ENCODE assay signal across 17 cellular contexts in the genomic region with DNA sequence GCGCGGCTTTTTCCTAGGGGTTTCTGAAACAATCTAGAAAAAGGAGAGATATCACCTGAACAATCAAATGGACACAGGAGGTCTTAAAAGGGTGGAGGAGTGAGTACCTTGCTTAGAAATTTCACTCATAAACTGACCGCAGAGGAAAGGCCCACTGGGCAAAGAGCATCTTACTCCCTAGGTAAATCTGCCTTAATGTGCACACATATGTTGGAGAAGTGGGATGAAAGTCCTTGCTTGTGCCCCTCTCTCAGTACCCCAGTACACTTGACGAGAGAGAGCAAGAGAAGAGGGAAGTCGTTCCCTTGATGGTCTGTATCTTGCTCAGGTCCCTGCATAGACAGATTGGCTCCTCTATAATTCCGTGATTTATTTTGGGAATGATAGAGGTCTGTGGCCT. TPM values are rescaled to one million over a fixed set of nuclear protein-coding genes. Genes with fewer than 3 reads are reported as not detected.
DNase-seq lines count a peak whose midpoint lies in the region; ATAC-seq and TF ChIP-seq lines count a peak whose summit lies in the region.
"Had no signal": no experiment of that assay in that cellular context is flagged by ENCODE, and none has a peak within 500 bp of the region (broad histone marks: within the 10 kb centered on the region; RNA-seq: fewer than 3 reads in every experiment).

No MANE protein-coding gene starts in this region.

- DNase-seq in activated CD4-positive, alpha-beta T cell treated with anti-CD3 and anti-CD28 coated beads, Interleukin-2, amount 10 ng/mL, durations not matched to agents 7 days and 5 days = no peak
- no peak for DNase-seq in activated CD4-positive, alpha-beta T cell treated with anti-CD3 and anti-CD28 coated beads, Interleukin-2, amount 50 U/mL, for 1 hour
- DNase-seq in endodermal cell = peak; percentile 51
- no peak for DNase-seq in neural progenitor cell (ENCODE audit: low spot score)
- no peak for DNase-seq in GM13976 (ENCODE audit: low spot score)
- no peak for DNase-seq in amygdala (lab: John Stamatoyannopoulos, UW)
- DNase-seq in upper lobe of right lung = no peak
- DNase-seq: EL; mammary epithelial cell; NCI-H187 treated with DMSO at 0.1 percent for 48 hours; SIG-M5; stimulated activated CD4-positive, alpha-beta T cell treated with anti-CD3 and anti-CD28 coated beads, Interleukin-4, amount 100 ng/mL, for 4 hours had no signal

- peaks cover 11% of the 10 kb centered on the region; the same call in 1 of the 2 replicates for H3K4me1 ChIP-seq in HUES64 (ENCODE audit: insufficient read depth, low read length)
- peaks cover 3% of the 10 kb centered on the region for H3K4me1 ChIP-seq in endodermal cell (ENCODE audit: control insufficient read depth, insufficient read depth, low read length)
- H3K4me1 ChIP-seq in neural progenitor cell = peaks cover 5% of the 10 kb centered on the region
- H3K4me1 ChIP-seq in upper lobe of right lung = peaks cover 8% of the 10 kb centered on the region
- H3K4me1 ChIP-seq: A549 had no signal

- H3K4me2 ChIP-seq in neural progenitor cell = peak overlapping the region; percentile 84
- H3K4me2 ChIP-seq: A549 had no signal

- intact Hi-C loops in upper lobe of right lung (cut with DNase I) = no loop called here

- POLR2A ChIA-PET in activated CD4-positive, alpha-beta T cell treated with anti-CD3 and anti-CD28 coated beads, Interleukin-2, amount 10 ng/mL, durations not matched to agents 7 days and 5 days (lab: Charles Lee) = no interaction called here

- 0 out of 2 replicates have a peak overlapping the region, but pooled peaks have one; percentile 53 for H3K4me3 ChIP-seq in HUES64 (ENCODE audit: low read length)
- no peak overlapping the region for H3K4me3 ChIP-seq in endodermal cell (ENCODE audit: low read length)
- peak overlapping the region; percentile 41 for H3K4me3 ChIP-seq in neural progenitor cell
- no peak overlapping the region for H3K4me3 ChIP-seq in upper lobe of right lung
- H3K4me3 ChIP-seq: A549 had no signal

- H3K4me1 Mint-ChIP-seq in activated CD4-positive, alpha-beta T cell treated with anti-CD3 and anti-CD28 coated beads, Interleukin-2, amount 10 ng/mL, durations not matched to agents 7 days and 5 days = peaks cover 40% of the 10 kb centered on the region
- peaks cover 50% of the 10 kb centered on the region for H3K4me1 Mint-ChIP-seq in endodermal cell
- peaks cover 29% of the 10 kb centered on the region for H3K4me1 Mint-ChIP-seq in neural progenitor cell

- H3K36me3 ChIP-seq in HUES64 (ENCODE audit: insufficient read depth, low read length) = no peaks in the 10 kb centered on the region
- H3K36me3 ChIP-seq in endodermal cell (ENCODE audit: control insufficient read depth, insufficient read depth, low read length) = no peaks in the 10 kb centered on the region
- no peaks in the 10 kb centered on the region for H3K36me3 ChIP-seq in neural progenitor cell
- H3K36me3 ChIP-seq in upper lobe of right lung = no peaks in the 10 kb centered on the region
- H3K36me3 ChIP-seq: tibial nerve had no signal

- peaks cover 3% of the 10 kb centered on the region for H3K36me3 Mint-ChIP-seq in activated CD4-positive, alpha-beta T cell treated with anti-CD3 and anti-CD28 coated beads, Interleukin-2, amount 10 ng/mL, durations not matched to agents 7 days and 5 days (ENCODE audit: low read depth)
- no peaks in the 10 kb centered on the region for H3K36me3 Mint-ChIP-seq in endodermal cell (ENCODE audit: low read depth)
- peaks cover 4% of the 10 kb centered on the region for H3K36me3 Mint-ChIP-seq in neural progenitor cell

- 15% methylated on average over 6 of the region's 6 CpGs for whole genome bisulfite sequencing in HUES64
- 30 to 41% methylated on average over 3 to 6 of the region's 6 CpGs for WGBS in endodermal cell (ENCODE audit: insufficient coverage in 1 of 2, insufficient read length in 1 of 2), 2 experiments

- CTCF ChIA-PET in activated CD4-positive, alpha-beta T cell treated with anti-CD3 and anti-CD28 coated beads, Interleukin-2, amount 10 ng/mL, durations not matched to agents 7 days and 5 days (lab: Charles Lee) = interaction anchor here (1.3 kb wide), 1 partner anchor 20 kb away, joined by 3 read pairs; no protein-coding TSS in a partner anchor

- H3K9me3 ChIP-seq in HUES64 (ENCODE audit: insufficient read depth, low read depth, low read length) (no peaks in the 10 kb centered on the region), endodermal cell (ENCODE audit: control insufficient read depth, low read length) (peaks cover 4% of the 10 kb centered on the region), neural progenitor cell (ENCODE audit: low read depth) (no peaks in the 10 kb centered on the region), upper lobe of right lung (no peaks in the 10 kb centered on the region)
- H3K9me3 ChIP-seq: A549, tibial nerve had no signal

- peaks cover 88% of the 10 kb centered on the region for H4K20me1 ChIP-seq in neural progenitor cell (ENCODE audit: low read depth)

- peaks cover 86% of the 10 kb centered on the region for H3K27me3 Mint-ChIP-seq in activated CD4-positive, alpha-beta T cell treated with anti-CD3 and anti-CD28 coated beads, Interleukin-2, amount 10 ng/mL, durations not matched to agents 7 days and 5 days
- peaks cover 92% of the 10 kb centered on the region for H3K27me3 Mint-ChIP-seq in endodermal cell (ENCODE audit: insufficient read depth)
- H3K27me3 Mint-ChIP-seq in neural progenitor cell (ENCODE audit: insufficient read depth, low read depth) = peaks cover 89% of the 10 kb centered on the region

- H3K27ac Mint-ChIP-seq in activated CD4-positive, alpha-beta T cell treated with anti-CD3 and anti-CD28 coated beads, Interleukin-2, amount 10 ng/mL, durations not matched to agents 7 days and 5 days = peak overlapping the region; percentile 28
- H3K27ac Mint-ChIP-seq in endodermal cell (no peak overlapping the region), neural progenitor cell (no peak overlapping the region)

- no peak for ATAC-seq in upper lobe of right lung
- ATAC-seq: A549 had no signal

- H3K79me2 ChIP-seq in neural progenitor cell (ENCODE audit: low read depth) = no peaks in the 10 kb centered on the region

- H3K27ac ChIP-seq in HUES64 (ENCODE audit: low read depth, low read length) (no peak overlapping the region), endodermal cell (ENCODE audit: low read depth, low read length) (no peak overlapping the region), neural progenitor cell (no peak overlapping the region), upper lobe of right lung (no peak overlapping the region)
- H3K27ac ChIP-seq: A549, tibial nerve had no signal

- TF ChIP-seq CTCF in endodermal cell (conservative IDR thresholded peaks at IDR 0.05) = no peak
- no peak for TF ChIP-seq CTCF in neural progenitor cell (IDR thresholded peaks at IDR 0.05)
- no peak for TF ChIP-seq CTCF in GM13976 (IDR thresholded peaks at IDR 0.05; ENCODE audit: borderline replicate concordance, control extremely low read depth, extremely low read depth, insufficient read depth, missing control alignments)
- no peak for TF ChIP-seq CTCF in upper lobe of right lung (IDR thresholded peaks at IDR 0.05)

- peaks cover 2% of the 10 kb centered on the region for H3K9me3 Mint-ChIP-seq in activated CD4-positive, alpha-beta T cell treated with anti-CD3 and anti-CD28 coated beads, Interleukin-2, amount 10 ng/mL, durations not matched to agents 7 days and 5 days
- peaks cover 3% of the 10 kb centered on the region for H3K9me3 Mint-ChIP-seq in endodermal cell
- peaks cover 10% of the 10 kb centered on the region for H3K9me3 Mint-ChIP-seq in neural progenitor cell

- no peak overlapping the region for H2AFZ ChIP-seq in neural progenitor cell (replicated peaks)

- H3F3A ChIP-seq in neural progenitor cell (ENCODE audit: low read depth) = peaks cover 15% of the 10 kb centered on the region

- H3K9ac ChIP-seq in HUES64 (ENCODE audit: low read depth, low read length) (no peak overlapping the region), endodermal cell (ENCODE audit: extremely low read depth, low read length, poor library complexity, severe bottlenecking) (no peak overlapping the region), neural progenitor cell (no peak overlapping the region)

- peak overlapping the region; percentile 28 for H3K4me3 Mint-ChIP-seq in activated CD4-positive, alpha-beta T cell treated with anti-CD3 and anti-CD28 coated beads, Interleukin-2, amount 10 ng/mL, durations not matched to agents 7 days and 5 days
- peak overlapping the region; percentile 58 for H3K4me3 Mint-ChIP-seq in endodermal cell
- H3K4me3 Mint-ChIP-seq in neural progenitor cell = peak overlapping the region; percentile 82

- H3K27me3 ChIP-seq in HUES64 (ENCODE audit: insufficient read depth, low read length) (peaks cover 100% of the 10 kb centered on the region), endodermal cell (ENCODE audit: control insufficient read depth, insufficient read depth, low read length, poor library complexity, severe bottlenecking) (peaks cover 100% of the 10 kb centered on the region), neural progenitor cell (peaks cover 100% of the 10 kb centered on the region), upper lobe of right lung (peaks cover 100% of the 10 kb centered on the region)

- in situ Hi-C loops in GM13976 (cut with MboI; ENCODE audit: low sequenced_read_pairs, unreplicated experiment) = no loop called here

RNA-seq across cellular contexts. Expression of gene TBR1, which starts 6.7 kb away (rescaled TPM):
- total RNA-seq in activated CD4-positive, alpha-beta T cell treated with anti-CD3 and anti-CD28 coated beads, Interleukin-2, amount 10 ng/mL, durations not matched to agents 7 days and 5 days = not detected
- polyA plus RNA-seq in HUES64 (2013, experiment 1 of 2) = not detected
- not detected for polyA plus RNA-seq in HUES64 (2013, experiment 2 of 2)
- total RNA-seq in endodermal cell (1 to 10 TPM; 1.2 to 2.4 TPM), neural progenitor cell (ENCODE audit: low replicate concordance) (0.09 TPM in 1 of 2 replicates, not detected in the other), upper lobe of right lung (not detected)
- polyA plus RNA-seq in endodermal cell (2013, experiment 1 of 2) = 0.25 TPM
- 0.12 TPM for polyA plus RNA-seq in endodermal cell (2013, experiment 2 of 2)
- total RNA-seq: M059J, skeletal muscle tissue, tibial nerve had no signal
- polyA plus RNA-seq: mammary epithelial cell had no signal

Comparison
In these comparisons a context has a peak if more than half of its experiments do, and no peak if none do; other contexts are left out.
1. H3K4me3 Mint-ChIP-seq: peak in every context shown above with its lines; median percentile 82 in neural progenitor cell; 58 in endodermal cell; 28 in activated CD4-positive, alpha-beta T cell treated with anti-CD3 and anti-CD28 coated beads, Interleukin-2, amount 10 ng/mL, durations not matched to agents 7 days and 5 days.
2. H3K4me3 ChIP-seq: peak in HUES64 (single experiment) and neural progenitor cell (single experiment); none in endodermal cell (single experiment) and upper lobe of right lung (single experiment).